Comparison of ENCODE assay signal across 25 cellular contexts in the genomic region with DNA sequence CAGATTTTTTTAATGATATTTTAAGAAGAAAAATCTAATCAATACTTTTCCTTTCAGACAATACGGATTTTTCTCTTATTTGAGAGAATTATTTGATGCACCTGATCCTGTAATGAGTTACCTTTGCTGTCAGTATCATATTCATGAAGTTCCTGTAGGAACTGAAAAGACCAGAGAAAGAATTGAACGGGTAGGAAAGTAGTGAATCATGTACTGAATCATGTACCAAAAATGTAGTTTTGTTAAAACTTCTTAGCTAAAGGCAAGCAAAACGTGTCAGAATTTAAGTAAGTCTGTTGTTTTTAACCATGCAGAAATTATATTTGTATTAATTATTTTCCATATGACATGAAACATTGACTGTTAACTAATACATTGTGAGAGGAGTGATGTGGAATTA. TPM values are rescaled to one million over a fixed set of nuclear protein-coding genes. Genes with fewer than 3 reads are reported as not detected.
DNase-seq lines count a peak whose midpoint lies in the region; ATAC-seq and TF ChIP-seq lines count a peak whose summit lies in the region.
"Had no signal": no experiment of that assay in that cellular context is flagged by ENCODE, and none has a peak within 500 bp of the region (broad histone marks: within the 10 kb centered on the region; RNA-seq: fewer than 3 reads in every experiment).

No MANE protein-coding gene starts in this region.

- POLR2A ChIA-PET in WTC11 (lab: Charles Lee), result no interaction called here

- CTCF ChIA-PET in WTC11 (lab: Charles Lee), result no interaction called here

- no peak for ATAC-seq in HG03135 (IDR thresholded peaks at IDR 0.05; ENCODE audit: unreplicated experiment)
- ATAC-seq in WTC11, result no peak
- ATAC-seq: activated naive CD8-positive, alpha-beta T cell treated with anti-CD3 and anti-CD28 coated beads, Interleukin-2, amount 50 U/mL, for 24 hours; heart left ventricle; T-cell had no signal

- DNase-seq in ELR (ENCODE audit: low read depth), result peak; percentile 70
- DNase-seq in RPMI7951 (ENCODE audit: low read depth), result peak; percentile 1
- DNase-seq in epithelial cell of esophagus (ENCODE audit: low read depth), result peak; percentile 39
- DNase-seq in renal cortical epithelial cell (ENCODE audit: low read depth), result peak; percentile 23
- DNase-seq in AML-193 (lab: John Stamatoyannopoulos, UW), result no peak
- DNase-seq in NCI-H187 (lab: John Stamatoyannopoulos, UW), result no peak
- DNase-seq in WTC11 (ENCODE audit: low spot score), result no peak
- DNase-seq: activated CD4-positive, alpha-beta T cell treated with anti-CD3 and anti-CD28 coated beads, Interleukin-2, amount 50 U/mL, for 1 hour; activated CD8-positive, alpha-beta memory T cell treated with anti-CD3 and anti-CD28 coated beads, Interleukin-2, amount 50 U/mL, for 48 hours; activated effector memory CD4-positive, alpha-beta T cell treated with Interleukin-2 at 50 U/mL for 16 hours; activated naive CD8-positive, alpha-beta T cell treated with anti-CD3 and anti-CD28 coated beads, Interleukin-2, amount 50 U/mL, for 24 hours; Caco-2; heart left ventricle; MM.1S; NCI-H1436 treated with DMSO at 0.1 percent for 48 hours; NCI-H526; SHP77; spleen; stimulated activated CD4-positive, alpha-beta T cell treated with anti-CD3 and anti-CD28 coated beads, Interleukin-4, amount 100 ng/mL, for 24 hours; T-cell had no signal

- no peak for TF ChIP-seq CTCF in epithelial cell of esophagus (IDR thresholded peaks at IDR 0.05; ENCODE audit: insufficient read depth, low read depth, low read length, missing control alignments)
- no peak for TF ChIP-seq CTCF in WTC11 (IDR thresholded peaks at IDR 0.05)

- no peaks in the 10 kb centered on the region for H3K9me3 Mint-ChIP-seq in WTC11
- H3K9me3 Mint-ChIP-seq: activated naive CD8-positive, alpha-beta T cell treated with anti-CD3 and anti-CD28 coated beads, Interleukin-2, amount 50 U/mL, for 24 hours; stimulated activated naive CD8-positive, alpha-beta T cell treated with anti-CD3 and anti-CD28 coated beads, Interleukin-15, Interleukin-2, amounts not matched to agents 100 ng/mL and 50 ng/mL, for 24 hours; T-cell had no signal

- H3K4me3 ChIP-seq in epithelial cell of esophagus (ENCODE audit: low read length), result no peak overlapping the region
- H3K4me3 ChIP-seq: BLaER1, heart left ventricle, spleen, tibial nerve had no signal

- peaks cover 24% of the 10 kb centered on the region for H3K36me3 Mint-ChIP-seq in WTC11

- H3K27ac Mint-ChIP-seq in WTC11, result no peak overlapping the region
- H3K27ac Mint-ChIP-seq: activated naive CD8-positive, alpha-beta T cell treated with anti-CD3 and anti-CD28 coated beads, Interleukin-2, amount 50 U/mL, for 24 hours; IgD-negative memory B cell; stimulated activated naive CD8-positive, alpha-beta T cell treated with anti-CD3 and anti-CD28 coated beads, Interleukin-15, Interleukin-2, amounts not matched to agents 100 ng/mL and 50 ng/mL, for 24 hours; T-cell had no signal

- H3K27me3 Mint-ChIP-seq in WTC11 (ENCODE audit: low read depth), result no peaks in the 10 kb centered on the region
- H3K27me3 Mint-ChIP-seq: activated naive CD8-positive, alpha-beta T cell treated with anti-CD3 and anti-CD28 coated beads, Interleukin-2, amount 50 U/mL, for 24 hours; IgD-negative memory B cell; stimulated activated naive CD8-positive, alpha-beta T cell treated with anti-CD3 and anti-CD28 coated beads, Interleukin-15, Interleukin-2, amounts not matched to agents 100 ng/mL and 50 ng/mL, for 24 hours; T-cell had no signal

- H3K4me1 Mint-ChIP-seq in WTC11, result no peaks in the 10 kb centered on the region
- H3K4me1 Mint-ChIP-seq: activated naive CD8-positive, alpha-beta T cell treated with anti-CD3 and anti-CD28 coated beads, Interleukin-2, amount 50 U/mL, for 24 hours had no signal

- no peak overlapping the region for H3K4me3 Mint-ChIP-seq in WTC11
- H3K4me3 Mint-ChIP-seq: activated naive CD8-positive, alpha-beta T cell treated with anti-CD3 and anti-CD28 coated beads, Interleukin-2, amount 50 U/mL, for 24 hours; IgD-negative memory B cell; stimulated activated naive CD8-positive, alpha-beta T cell treated with anti-CD3 and anti-CD28 coated beads, Interleukin-15, Interleukin-2, amounts not matched to agents 100 ng/mL and 50 ng/mL, for 24 hours; T-cell had no signal

TF ChIP-seq in WTC11, 78 proteins besides CTCF, POLR2A, EP300 and RAD21 (continues in another document):
- TF ChIP-seq IRF2 (CRISPR knock-in tag; IDR thresholded peaks at IDR 0.05; ENCODE audit: borderline replicate concordance, low read depth), result no peak
- no peak for TF ChIP-seq NR3C1 (CRISPR knock-in tag; conservative IDR thresholded peaks at IDR 0.05; ENCODE audit: low read depth)
- TF ChIP-seq, protein P1, sequence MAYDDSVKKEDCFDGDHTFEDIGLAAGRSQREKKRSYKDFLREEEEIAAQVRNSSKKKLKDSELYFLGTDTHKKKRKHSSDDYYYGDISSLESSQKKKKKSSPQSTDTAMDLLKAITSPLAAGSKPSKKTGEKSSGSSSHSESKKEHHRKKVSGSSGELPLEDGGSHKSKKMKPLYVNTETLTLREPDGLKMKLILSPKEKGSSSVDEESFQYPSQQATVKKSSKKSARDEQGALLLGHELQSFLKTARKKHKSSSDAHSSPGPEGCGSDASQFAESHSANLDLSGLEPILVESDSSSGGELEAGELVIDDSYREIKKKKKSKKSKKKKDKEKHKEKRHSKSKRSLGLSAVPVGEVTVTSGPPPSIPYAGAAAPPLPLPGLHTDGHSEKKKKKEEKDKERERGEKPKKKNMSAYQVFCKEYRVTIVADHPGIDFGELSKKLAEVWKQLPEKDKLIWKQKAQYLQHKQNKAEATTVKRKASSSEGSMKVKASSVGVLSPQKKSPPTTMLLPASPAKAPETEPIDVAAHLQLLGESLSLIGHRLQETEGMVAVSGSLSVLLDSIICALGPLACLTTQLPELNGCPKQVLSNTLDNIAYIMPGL (CRISPR knock-in tag; IDR thresholded peaks at IDR 0.05), result no peak
- no peak for TF ChIP-seq JUN (CRISPR knock-in tag; IDR thresholded peaks at IDR 0.05)
- TF ChIP-seq FOXK1 (CRISPR knock-in tag; IDR thresholded peaks at IDR 0.05), result no peak
- TF ChIP-seq, protein P2, sequence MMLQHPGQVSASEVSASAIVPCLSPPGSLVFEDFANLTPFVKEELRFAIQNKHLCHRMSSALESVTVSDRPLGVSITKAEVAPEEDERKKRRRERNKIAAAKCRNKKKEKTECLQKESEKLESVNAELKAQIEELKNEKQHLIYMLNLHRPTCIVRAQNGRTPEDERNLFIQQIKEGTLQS (CRISPR knock-in tag; conservative IDR thresholded peaks at IDR 0.05), result no peak
- TF ChIP-seq ZNF396 (CRISPR knock-in tag; IDR thresholded peaks at IDR 0.05; ENCODE audit: borderline replicate concordance), result no peak
- no peak for TF ChIP-seq NR2C2 (CRISPR knock-in tag; IDR thresholded peaks at IDR 0.05)
- TF ChIP-seq GRHL2 (CRISPR knock-in tag; IDR thresholded peaks at IDR 0.05; ENCODE audit: insufficient replicate concordance, severe bottlenecking), result no peak
- TF ChIP-seq ESRRA (CRISPR knock-in tag; IDR thresholded peaks at IDR 0.05; ENCODE audit: borderline replicate concordance), result no peak
- TF ChIP-seq, protein P3, sequence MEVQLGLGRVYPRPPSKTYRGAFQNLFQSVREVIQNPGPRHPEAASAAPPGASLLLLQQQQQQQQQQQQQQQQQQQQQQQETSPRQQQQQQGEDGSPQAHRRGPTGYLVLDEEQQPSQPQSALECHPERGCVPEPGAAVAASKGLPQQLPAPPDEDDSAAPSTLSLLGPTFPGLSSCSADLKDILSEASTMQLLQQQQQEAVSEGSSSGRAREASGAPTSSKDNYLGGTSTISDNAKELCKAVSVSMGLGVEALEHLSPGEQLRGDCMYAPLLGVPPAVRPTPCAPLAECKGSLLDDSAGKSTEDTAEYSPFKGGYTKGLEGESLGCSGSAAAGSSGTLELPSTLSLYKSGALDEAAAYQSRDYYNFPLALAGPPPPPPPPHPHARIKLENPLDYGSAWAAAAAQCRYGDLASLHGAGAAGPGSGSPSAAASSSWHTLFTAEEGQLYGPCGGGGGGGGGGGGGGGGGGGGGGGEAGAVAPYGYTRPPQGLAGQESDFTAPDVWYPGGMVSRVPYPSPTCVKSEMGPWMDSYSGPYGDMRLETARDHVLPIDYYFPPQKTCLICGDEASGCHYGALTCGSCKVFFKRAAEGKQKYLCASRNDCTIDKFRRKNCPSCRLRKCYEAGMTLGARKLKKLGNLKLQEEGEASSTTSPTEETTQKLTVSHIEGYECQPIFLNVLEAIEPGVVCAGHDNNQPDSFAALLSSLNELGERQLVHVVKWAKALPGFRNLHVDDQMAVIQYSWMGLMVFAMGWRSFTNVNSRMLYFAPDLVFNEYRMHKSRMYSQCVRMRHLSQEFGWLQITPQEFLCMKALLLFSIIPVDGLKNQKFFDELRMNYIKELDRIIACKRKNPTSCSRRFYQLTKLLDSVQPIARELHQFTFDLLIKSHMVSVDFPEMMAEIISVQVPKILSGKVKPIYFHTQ (CRISPR knock-in tag; IDR thresholded peaks at IDR 0.05), result no peak
- TF ChIP-seq JAZF1 (CRISPR knock-in tag; IDR thresholded peaks at IDR 0.05), result no peak
- TF ChIP-seq, protein P4, sequence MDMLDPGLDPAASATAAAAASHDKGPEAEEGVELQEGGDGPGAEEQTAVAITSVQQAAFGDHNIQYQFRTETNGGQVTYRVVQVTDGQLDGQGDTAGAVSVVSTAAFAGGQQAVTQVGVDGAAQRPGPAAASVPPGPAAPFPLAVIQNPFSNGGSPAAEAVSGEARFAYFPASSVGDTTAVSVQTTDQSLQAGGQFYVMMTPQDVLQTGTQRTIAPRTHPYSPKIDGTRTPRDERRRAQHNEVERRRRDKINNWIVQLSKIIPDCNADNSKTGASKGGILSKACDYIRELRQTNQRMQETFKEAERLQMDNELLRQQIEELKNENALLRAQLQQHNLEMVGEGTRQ (CRISPR knock-in tag; IDR thresholded peaks at IDR 0.05), result no peak
- no peak for TF ChIP-seq KAT7 (CRISPR knock-in tag; IDR thresholded peaks at IDR 0.05; ENCODE audit: borderline replicate concordance)
- no peak for TF ChIP-seq ZMAT4 (CRISPR knock-in tag; IDR thresholded peaks at IDR 0.05)
- no peak for TF ChIP-seq ELF4 (CRISPR knock-in tag; IDR thresholded peaks at IDR 0.05; ENCODE audit: low read depth)

RNA-seq across cellular contexts. Expression of gene SMC5, which starts 56.6 kb away (rescaled TPM):
- total RNA-seq in RPMI7951 (2014; rRNA removed; shearing (Covaris generic)), result 19.1 and 23.9 TPM in 2 replicates
- 18.6 and 23.5 TPM in 2 replicates for total RNA-seq in renal cortical epithelial cell
- 20.2 to 21.8 TPM (median 21.4 TPM) in 3 replicates for total RNA-seq in WTC11 (2021)

Comparison
In these comparisons a context has a peak if more than half of its experiments do, and no peak if none do; other contexts are left out.
1. DNase-seq: peak in ELR (single experiment), RPMI7951 (single experiment), epithelial cell of esophagus (single experiment) and renal cortical epithelial cell (single experiment); none in AML-193 (0 of 2), NCI-H187 (0 of 2) and WTC11 (single experiment).